ENCODE assay signal across 3 cellular contexts in genomic region chr11:46682773-46683752, GRCh38.
TF ChIP-seq lines count a peak whose summit lies in the region.

No MANE protein-coding gene starts in this region.

TF ChIP-seq in SK-N-SH treated with all-trans-retinoic acid at 6 μM for 48 hours, 23 proteins besides CTCF, POLR2A, EP300 and RAD21:
- TF ChIP-seq ZFP3 (CRISPR knock-in tag; IDR thresholded peaks at IDR 0.05) (peak; percentile 63; the same call in 1 of the 2 replicates), ISL1 (CRISPR knock-in tag; IDR thresholded peaks at IDR 0.05) (no peak), ZNF8 (CRISPR knock-in tag; IDR thresholded peaks at IDR 0.05) (peak; percentile 90)

TF ChIP-seq in SK-N-SH, 30 proteins besides CTCF, POLR2A, EP300 and RAD21:
- TF ChIP-seq NFIC (IDR thresholded peaks at IDR 0.05; ENCODE audit: borderline replicate concordance) (no peak), EZH2phosphoT487 (IDR thresholded peaks at IDR 0.05; ENCODE audit: borderline replicate concordance, low read depth) (no peak), FOXM1 (IDR thresholded peaks at IDR 0.05; ENCODE audit: low read depth) (no peak), IRF3 (IDR thresholded peaks at IDR 0.05; ENCODE audit: low read depth, low read length) (no peak), GABPA (IDR thresholded peaks at IDR 0.05; ENCODE audit: low read depth) (no peak), GATA2 (CRISPR knock-in tag; IDR thresholded peaks at IDR 0.05) (no peak), TCF12 (IDR thresholded peaks at IDR 0.05) (no peak), RFX5 (IDR thresholded peaks at IDR 0.05; ENCODE audit: low read length) (no peak), NRF1 (IDR thresholded peaks at IDR 0.05; ENCODE audit: low read depth, low read length) (no peak), JUND (IDR thresholded peaks at IDR 0.05) (no peak), REST (IDR thresholded peaks at IDR 0.05; ENCODE audit: low read depth, low read length) (no peak), RCOR1 (IDR thresholded peaks at IDR 0.05; ENCODE audit: low read length) (no peak), MEF2A (IDR thresholded peaks at IDR 0.05; ENCODE audit: borderline replicate concordance, low read depth) (no peak), RXRA (IDR thresholded peaks at IDR 0.05; ENCODE audit: borderline replicate concordance, low read depth) (no peak), TAF1 (IDR thresholded peaks at IDR 0.05; ENCODE audit: borderline replicate concordance, low read depth, low read length) (no peak), SMC3 (IDR thresholded peaks at IDR 0.05; ENCODE audit: low read depth, low read length) (no peak), POLR2AphosphoS5 (IDR thresholded peaks at IDR 0.05; ENCODE audit: low read depth, low read length) (no peak), FOXJ3 (CRISPR knock-in tag; IDR thresholded peaks at IDR 0.05) (no peak), SIN3A (IDR thresholded peaks at IDR 0.05; ENCODE audit: borderline replicate concordance, low read depth, low read length) (no peak), ZBTB33 (IDR thresholded peaks at IDR 0.05; ENCODE audit: borderline replicate concordance, low read depth) (no peak)

TF ChIP-seq in K562, 482 proteins besides CTCF, POLR2A, EP300 and RAD21:
- TF ChIP-seq KDM5B (IDR thresholded peaks at IDR 0.05; ENCODE audit: insufficient replicate concordance, low read depth, low read length) (no peak), CBX3 (IDR thresholded peaks at IDR 0.05; ENCODE audit: borderline replicate concordance in 1 of 2, low read length in 2 of 2) (no peak), BCL6 (CRISPR knock-in tag; IDR thresholded peaks at IDR 0.05) (no peak), CBX5 (IDR thresholded peaks at IDR 0.05; ENCODE audit: borderline replicate concordance, low read depth) (no peak), ZNF232 (CRISPR knock-in tag; IDR thresholded peaks at IDR 0.05) (no peak), CEBPG (CRISPR knock-in tag; IDR thresholded peaks at IDR 0.05) (peak; percentile 17; the same call in 1 of the 2 replicates), CEBPG (tag; conservative IDR thresholded peaks at IDR 0.05 in 1 of 2, IDR thresholded peaks at IDR 0.05 in 1 of 2) (no peak; a peak in 1 of 4 replicates), ZBTB5 (IDR thresholded peaks at IDR 0.05) (no peak), KDM4B (IDR thresholded peaks at IDR 0.05; ENCODE audit: borderline replicate concordance in 2 of 2, low read depth in 1 of 2) (no peak), FOXA3 (CRISPR knock-in tag; conservative IDR thresholded peaks at IDR 0.05 in 1 of 2, IDR thresholded peaks at IDR 0.05 in 1 of 2) (no peak), TGIF2 (CRISPR knock-in tag; IDR thresholded peaks at IDR 0.05) (no peak), NFATC3 (IDR thresholded peaks at IDR 0.05) (no peak), GTF2F1 (IDR thresholded peaks at IDR 0.05; ENCODE audit: low read depth, low read length) (no peak), ZNF639 (CRISPR knock-in tag; conservative IDR thresholded peaks at IDR 0.05 in 1 of 2, IDR thresholded peaks at IDR 0.05 in 1 of 2) (no peak), TSC22D4 (tag; IDR thresholded peaks at IDR 0.05) (no peak), DMBX1 (CRISPR knock-in tag; IDR thresholded peaks at IDR 0.05; ENCODE audit: borderline replicate concordance) (no peak), TAL1 (IDR thresholded peaks at IDR 0.05) (no peak), JUN (IDR thresholded peaks at IDR 0.05; ENCODE audit: borderline replicate concordance, low read depth, low read length) (no peak), JUN (CRISPR knock-in tag; IDR thresholded peaks at IDR 0.05; ENCODE audit: borderline replicate concordance) (no peak), MYC (IDR thresholded peaks at IDR 0.05; ENCODE audit: low read depth, low read length) (no peak), MYC (CRISPR knock-in tag; IDR thresholded peaks at IDR 0.05; ENCODE audit: borderline replicate concordance, low read depth) (no peak), ZNF316 (IDR thresholded peaks at IDR 0.05) (no peak; the same call in 1 of the 2 replicates), ZNF707 (CRISPR knock-in tag; conservative IDR thresholded peaks at IDR 0.05) (no peak), RBFOX2 (IDR thresholded peaks at IDR 0.05; ENCODE audit: low read depth, low read length) (no peak), ZFP36 (IDR thresholded peaks at IDR 0.05; ENCODE audit: low read depth, low read length, partially characterized antibody) (peak; percentile 91), ARID1B (IDR thresholded peaks at IDR 0.05) (no peak), SMARCA5 (IDR thresholded peaks at IDR 0.05) (peak; percentile 86; the same call in 1 of the 2 replicates), BCOR (IDR thresholded peaks at IDR 0.05) (peak; percentile 84), U2AF2 (optimal IDR thresholded peaks at IDR 0.05; ENCODE audit: low read depth, low read length) (no peak), ZBTB43 (CRISPR knock-in tag; IDR thresholded peaks at IDR 0.05) (no peak), MCM7 (IDR thresholded peaks at IDR 0.05) (no peak), RBM25 (IDR thresholded peaks at IDR 0.05; ENCODE audit: low read depth, low read length, severe bottlenecking) (peak; percentile 90), EWSR1 (IDR thresholded peaks at IDR 0.05; ENCODE audit: borderline replicate concordance, low read depth, partially characterized antibody) (no peak), TCF15 (CRISPR knock-in tag; IDR thresholded peaks at IDR 0.05) (no peak), HNRNPH1 (optimal IDR thresholded peaks at IDR 0.05; ENCODE audit: low read depth, low read length) (no peak), ZNF609 (CRISPR knock-in tag; IDR thresholded peaks at IDR 0.05; ENCODE audit: borderline replicate concordance) (no peak), RCOR1 (IDR thresholded peaks at IDR 0.05; ENCODE audit: borderline replicate concordance in 1 of 2, low read depth in 2 of 2, low read length in 2 of 2) (no peak), ZNF277 (CRISPR knock-in tag; IDR thresholded peaks at IDR 0.05; ENCODE audit: borderline replicate concordance) (no peak), DACH1 (IDR thresholded peaks at IDR 0.05; ENCODE audit: partially characterized antibody) (no peak), ZNF551 (CRISPR knock-in tag; IDR thresholded peaks at IDR 0.05) (no peak), ZNF766 (CRISPR knock-in tag; conservative IDR thresholded peaks at IDR 0.05) (no peak), NFE2 (IDR thresholded peaks at IDR 0.05; ENCODE audit: low read depth) (no peak), ASH1L (IDR thresholded peaks at IDR 0.05; ENCODE audit: borderline replicate concordance, low read depth, partially characterized antibody) (no peak), KDM1A (IDR thresholded peaks at IDR 0.05) (peak in 1 of 2 experiments; percentile 42; a peak in 1 of 4 replicates), KLF10 (CRISPR knock-in tag; IDR thresholded peaks at IDR 0.05) (no peak), ZFPM2 (CRISPR knock-in tag; IDR thresholded peaks at IDR 0.05) (no peak), UBTF (IDR thresholded peaks at IDR 0.05; ENCODE audit: borderline replicate concordance in 1 of 2, low read depth in 2 of 2, low read length in 2 of 2) (no peak)
